11 cellular contexts compared by ENCODE assay signal in the genomic region with DNA sequence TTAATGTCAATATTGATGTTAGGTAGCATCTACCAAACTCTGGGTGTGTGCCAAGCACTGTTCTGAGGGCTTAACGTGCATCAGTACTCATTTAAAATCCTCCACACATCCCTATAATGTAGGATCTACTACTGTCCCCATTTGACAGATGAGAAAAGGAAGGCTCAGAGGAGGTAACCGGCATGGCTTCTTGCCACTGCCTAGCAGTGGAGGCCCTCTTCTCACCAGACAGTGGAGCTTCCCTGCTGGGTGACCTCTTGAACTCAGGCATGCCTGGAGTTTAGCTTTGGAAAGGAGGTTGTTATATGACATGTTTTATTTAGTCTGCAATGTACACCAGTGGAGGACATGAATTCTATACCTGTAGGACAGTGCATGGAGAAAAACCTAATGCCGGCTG. TPM values are rescaled to one million over a fixed set of nuclear protein-coding genes. Genes with fewer than 3 reads are reported as not detected.
DNase-seq lines count a peak whose midpoint lies in the region; ATAC-seq, FAIRE-seq and TF ChIP-seq lines count a peak whose summit lies in the region.
"Had no signal": no experiment of that assay in that cellular context is flagged by ENCODE, and none has a peak within 500 bp of the region (broad histone marks: within the 10 kb centered on the region; RNA-seq: fewer than 3 reads in every experiment).

No MANE protein-coding gene starts in this region.

- TF ChIP-seq RAD21 in HepG2 (CRISPR knock-in tag; IDR thresholded peaks at IDR 0.05): no peak

- H3K27me3 ChIP-seq in HepG2 (ENCODE audit: control insufficient read depth in 1 of 2, insufficient read depth in 2 of 2, low read length in 2 of 2) (no peaks in the 10 kb centered on the region; a peak in 1 of 5 replicates), suprapubic skin (no peaks in the 10 kb centered on the region), gastroesophageal sphincter (peaks cover 29% of the 10 kb centered on the region)

- peaks cover 49% of the 10 kb centered on the region for H3K79me2 ChIP-seq in HepG2 (ENCODE audit: insufficient read depth, low read length)

- H3K9me3 ChIP-seq in HepG2 (ENCODE audit: low read length): no peaks in the 10 kb centered on the region
- no peaks in the 10 kb centered on the region for H3K9me3 ChIP-seq in suprapubic skin
- H3K9me3 ChIP-seq in gastroesophageal sphincter: no peaks in the 10 kb centered on the region
- H3K9me3 ChIP-seq: HAP-1 had no signal

- H3K27me3 Mint-ChIP-seq in activated naive CD4-positive, alpha-beta T cell treated with anti-CD3 and anti-CD28 coated beads, Interleukin-2, amount 50 U/mL, for 24 hours: peaks cover 3% of the 10 kb centered on the region
- H3K27me3 Mint-ChIP-seq in activated CD8-positive, alpha-beta T cell treated with anti-CD3 and anti-CD28 coated beads, Interleukin-2, amount 10 ng/mL, durations not matched to agents 7 days and 5 days (ENCODE audit: low read depth): peaks cover 3% of the 10 kb centered on the region

- intact Hi-C loops in HepG2 (cut with micrococcal nuclease; ENCODE audit: unreplicated experiment): loop anchor here (5.0 kb wide), 2 partner anchors 55 to 140 kb away; no protein-coding TSS in a partner anchor

- no peak overlapping the region for H3K27ac ChIP-seq in HepG2 (ENCODE audit: extremely low read length, insufficient read depth, low read length)
- H3K27ac ChIP-seq in suprapubic skin: no peak overlapping the region
- H3K27ac ChIP-seq in gastroesophageal sphincter: no peak overlapping the region

- BruUV-seq in HepG2 (replicated peaks; lab: Mats Ljungman, UMichigan): no TSS peak

- H3K27ac Mint-ChIP-seq in activated naive CD4-positive, alpha-beta T cell treated with anti-CD3 and anti-CD28 coated beads, Interleukin-2, amount 50 U/mL, for 24 hours: no peak overlapping the region
- no peak overlapping the region for H3K27ac Mint-ChIP-seq in activated naive CD4-positive, alpha-beta T cell treated with anti-CD3 and anti-CD28 coated beads, Interleukin-2, amount 50 U/mL, for 72 hours
- H3K27ac Mint-ChIP-seq in activated CD8-positive, alpha-beta T cell treated with anti-CD3 and anti-CD28 coated beads, Interleukin-2, amount 10 ng/mL, durations not matched to agents 7 days and 5 days: no peak overlapping the region

- WGBS in HepG2 (ENCODE audit: low lambda C conversion rate): 69% methylated on average over 3 of the region's 3 CpGs
- WGBS in suprapubic skin: 67% methylated on average over 3 of the region's 3 CpGs
- 75 to 83% methylated on average over 3 of the region's 3 CpGs for WGBS in gastroesophageal sphincter (ENCODE audit: low coverage in 1 of 2), 2 donors

- POLR2A ChIA-PET in activated CD8-positive, alpha-beta T cell treated with anti-CD3 and anti-CD28 coated beads, Interleukin-2, amount 10 ng/mL, durations not matched to agents 7 days and 5 days (lab: Charles Lee): no interaction called here
- POLR2A ChIA-PET in HepG2 (lab: Yijun Ruan, JAX): interaction anchor here (1.9 kb wide), 1 partner anchor 17 kb away, joined by 9 read pairs; no protein-coding TSS in a partner anchor

- no peak overlapping the region for H3K9ac ChIP-seq in HepG2 (ENCODE audit: insufficient read depth, low read depth, low read length)

- peaks cover 12% of the 10 kb centered on the region for H3K4me1 Mint-ChIP-seq in activated naive CD4-positive, alpha-beta T cell treated with anti-CD3 and anti-CD28 coated beads, Interleukin-2, amount 50 U/mL, for 24 hours
- H3K4me1 Mint-ChIP-seq in activated CD8-positive, alpha-beta T cell treated with anti-CD3 and anti-CD28 coated beads, Interleukin-2, amount 10 ng/mL, durations not matched to agents 7 days and 5 days (ENCODE audit: low read depth): peaks cover 46% of the 10 kb centered on the region

- H3K36me3 ChIP-seq in HepG2 (replicated peaks in 1 of 2; ENCODE audit: control insufficient read depth in 1 of 2, insufficient read depth in 2 of 2, low read length in 2 of 2): peaks cover 15 to 40% of the 10 kb centered on the region in 2 experiments
- peaks cover 3% of the 10 kb centered on the region for H3K36me3 ChIP-seq in suprapubic skin
- no peaks in the 10 kb centered on the region for H3K36me3 ChIP-seq in gastroesophageal sphincter
- H3K36me3 ChIP-seq: HAP-1 had no signal

- H4K20me1 ChIP-seq in HepG2 (ENCODE audit: insufficient read depth, low read length): peaks cover 33% of the 10 kb centered on the region

- no peak for FAIRE-seq in HepG2 (lab: Jason Lieb, UNC)

- no peak for DNase-seq in activated naive CD4-positive, alpha-beta T cell treated with anti-CD3 and anti-CD28 coated beads, Interleukin-2, amount 50 U/mL, for 72 hours (ENCODE audit: low spot score in 2 of 2)
- no peak for DNase-seq in activated CD8-positive, alpha-beta T cell treated with anti-CD3 and anti-CD28 coated beads, Interleukin-2, amount 10 ng/mL, durations not matched to agents 7 days and 5 days
- no peak for DNase-seq in HepG2 (ENCODE audit: low spot score)
- no peak for DNase-seq in suprapubic skin (ENCODE audit: low spot score in 2 of 2)
- DNase-seq in cerebellar cortex (ENCODE audit: low spot score): no peak
- no peak for DNase-seq in stimulated activated CD4-positive, alpha-beta T cell treated with anti-CD3 and anti-CD28 coated beads, Interleukin-2, amount 100 ng/mL, for 24 hours
- DNase-seq: central memory CD4-positive, alpha-beta T cell; foreskin fibroblast had no signal

- no peak overlapping the region for H2AFZ ChIP-seq in HepG2 (ENCODE audit: low read length)

- in situ Hi-C loops in HepG2 (cut with HindIII; ENCODE audit: extremely low pct_ligation_motif_present, low pct_unique_long_range_greater_than_20kb): loop anchor here (5.0 kb wide), 1 partner anchor 60 kb away; no protein-coding TSS in a partner anchor

- peak overlapping the region; percentile 86 for H3K4me3 Mint-ChIP-seq in activated naive CD4-positive, alpha-beta T cell treated with anti-CD3 and anti-CD28 coated beads, Interleukin-2, amount 50 U/mL, for 24 hours
- H3K4me3 Mint-ChIP-seq in activated CD8-positive, alpha-beta T cell treated with anti-CD3 and anti-CD28 coated beads, Interleukin-2, amount 10 ng/mL, durations not matched to agents 7 days and 5 days: peak overlapping the region; percentile 88

- peak overlapping the region; percentile 76 for H3K4me2 ChIP-seq in HepG2 (ENCODE audit: low read depth, low read length)

- no peak for TF ChIP-seq POLR2A in HepG2 (IDR thresholded peaks at IDR 0.05; ENCODE audit: insufficient read depth in 1 of 2, low read depth in 2 of 2, low read length in 2 of 2)
- no peak for TF ChIP-seq POLR2A in suprapubic skin (IDR thresholded peaks at IDR 0.05)
- no peak for TF ChIP-seq POLR2A in gastroesophageal sphincter (IDR thresholded peaks at IDR 0.05)

- CTCF ChIA-PET in activated CD8-positive, alpha-beta T cell treated with anti-CD3 and anti-CD28 coated beads, Interleukin-2, amount 10 ng/mL, durations not matched to agents 7 days and 5 days (lab: Charles Lee): interaction anchor here (0.9 to 2.0 kb wide), 2 partner anchors 57 to 109 kb away, joined by 3 to 8 read pairs; no protein-coding TSS in a partner anchor
- CTCF ChIA-PET in HepG2 (lab: Yijun Ruan, JAX; ENCODE audit: low intra/inter-chr PET ratio, low total read pairs): no interaction called here

- H3K36me3 Mint-ChIP-seq in activated naive CD4-positive, alpha-beta T cell treated with anti-CD3 and anti-CD28 coated beads, Interleukin-2, amount 50 U/mL, for 24 hours: peaks cover 5% of the 10 kb centered on the region
- H3K36me3 Mint-ChIP-seq in activated naive CD4-positive, alpha-beta T cell treated with anti-CD3 and anti-CD28 coated beads, Interleukin-2, amount 50 U/mL, for 72 hours: peaks cover 7 to 15% of the 10 kb centered on the region in 2 donors
- H3K36me3 Mint-ChIP-seq in activated CD8-positive, alpha-beta T cell treated with anti-CD3 and anti-CD28 coated beads, Interleukin-2, amount 10 ng/mL, durations not matched to agents 7 days and 5 days (ENCODE audit: low read depth): peaks cover 17% of the 10 kb centered on the region

- TF ChIP-seq EP300 in HepG2 (IDR thresholded peaks at IDR 0.05; ENCODE audit: low read depth in 2 of 2, low read length in 2 of 2) (no peak), HepG2 (CRISPR knock-in tag; IDR thresholded peaks at IDR 0.05; ENCODE audit: borderline replicate concordance) (no peak), suprapubic skin (IDR thresholded peaks at IDR 0.05) (no peak), gastroesophageal sphincter (IDR thresholded peaks at IDR 0.05) (no peak)

- H3K4me1 ChIP-seq in HepG2 (ENCODE audit: insufficient read depth, low read length): peaks cover 33% of the 10 kb centered on the region
- peaks cover 28% of the 10 kb centered on the region for H3K4me1 ChIP-seq in suprapubic skin
- peaks cover 0 to 40% (median 3%) of the 10 kb centered on the region in 3 donors for H3K4me1 ChIP-seq in gastroesophageal sphincter

- H3K4me3 ChIP-seq in HepG2 (replicated peaks in 1 of 3; ENCODE audit: insufficient read depth in 1 of 3, low read depth in 2 of 3, low read length in 3 of 3) (peak overlapping the region in 2 of 3 experiments; percentile 4 to 6; a peak in 2 of 6 replicates), suprapubic skin (peak overlapping the region; percentile 70), gastroesophageal sphincter (peak overlapping the region in 1 of 2 donors; percentile 65)

- TF ChIP-seq CTCF in HepG2 (CRISPR knock-in tag; IDR thresholded peaks at IDR 0.05) (no peak), suprapubic skin (IDR thresholded peaks at IDR 0.05) (no peak), gastroesophageal sphincter (IDR thresholded peaks at IDR 0.05) (no peak)

- H3K9me3 Mint-ChIP-seq in activated naive CD4-positive, alpha-beta T cell treated with anti-CD3 and anti-CD28 coated beads, Interleukin-2, amount 50 U/mL, for 24 hours: no peaks in the 10 kb centered on the region
- no peaks in the 10 kb centered on the region for H3K9me3 Mint-ChIP-seq in activated naive CD4-positive, alpha-beta T cell treated with anti-CD3 and anti-CD28 coated beads, Interleukin-2, amount 50 U/mL, for 72 hours
- H3K9me3 Mint-ChIP-seq in activated CD8-positive, alpha-beta T cell treated with anti-CD3 and anti-CD28 coated beads, Interleukin-2, amount 10 ng/mL, durations not matched to agents 7 days and 5 days (ENCODE audit: insufficient read depth): no peaks in the 10 kb centered on the region

- ATAC-seq in activated naive CD4-positive, alpha-beta T cell treated with anti-CD3 and anti-CD28 coated beads, Interleukin-2, amount 50 U/mL, for 72 hours: no peak
- no peak for ATAC-seq in activated CD8-positive, alpha-beta T cell treated with anti-CD3 and anti-CD28 coated beads, Interleukin-2, amount 10 ng/mL, durations not matched to agents 7 days and 5 days
- ATAC-seq in HepG2: no peak
- no peak for ATAC-seq in gastroesophageal sphincter

RNA-seq across cellular contexts. Expression of a gene that starts 2.1 kb away (rescaled TPM):
- 10 to 100 TPM; 43.9 to 65.0 TPM for total RNA-seq in activated naive CD4-positive, alpha-beta T cell treated with anti-CD3 and anti-CD28 coated beads, Interleukin-2, amount 50 U/mL, for 72 hours
- total RNA-seq in activated CD8-positive, alpha-beta T cell treated with anti-CD3 and anti-CD28 coated beads, Interleukin-2, amount 10 ng/mL, durations not matched to agents 7 days and 5 days: 10 to 100 TPM; 57.4 to 63.2 TPM
- 11.3 and 13.7 TPM in 2 replicates for total RNA-seq in HepG2 (2016; rRNA removed; fragmentation: Illumina TruSeq; extraction: Trizol)
- total RNA-seq in HepG2 (2016; cell fraction: cytosol; rRNA removed; fragmentation: Illumina TruSeq; extraction: Trizol; ENCODE audit: low read depth): 11.8 and 12.8 TPM in 2 replicates
- 10.7 and 11.9 TPM in 2 replicates for total RNA-seq in HepG2 (2016; cell fraction: insoluble cytoplasmic fraction; rRNA removed; fragmentation: Illumina TruSeq; extraction: Trizol)
- 14.0 and 14.4 TPM in 2 replicates for total RNA-seq in HepG2 (2016; cell fraction: membrane; rRNA removed; fragmentation: Illumina TruSeq; extraction: Trizol)
- total RNA-seq in HepG2 (2016; cell fraction: nucleus; rRNA removed; fragmentation: Illumina TruSeq; extraction: Trizol): 14.8 and 20.6 TPM in 2 replicates
- polyA plus RNA-seq in HepG2 (2011; rRNA removed): 11.9 and 14.2 TPM in 2 replicates
- polyA plus RNA-seq in HepG2 (2011; cell fraction: cytosol; rRNA removed): 7.6 and 7.8 TPM in 2 replicates
- polyA plus RNA-seq in HepG2 (2011; cell fraction: nucleus; rRNA removed): 16.9 and 19.6 TPM in 2 replicates
- polyA plus RNA-seq in HepG2 (2012): 9.0 and 12.6 TPM in 2 replicates
- polyA plus RNA-seq in HepG2 (2016; cell fraction: cytosol; fragmentation: Illumina TruSeq; extraction: Trizol; ENCODE audit: low read depth): 0.14 and 0.44 TPM in 2 replicates
- polyA plus RNA-seq in HepG2 (2016; cell fraction: insoluble cytoplasmic fraction; fragmentation: Illumina TruSeq; extraction: Trizol; ENCODE audit: low read depth): 8.3 and 9.4 TPM in 2 replicates
- 1.0 and 1.1 TPM in 2 replicates for polyA plus RNA-seq in HepG2 (2016; cell fraction: membrane; fragmentation: Illumina TruSeq; extraction: Trizol; ENCODE audit: low read depth)
- polyA plus RNA-seq in HepG2 (2016; cell fraction: nucleus; fragmentation: Illumina TruSeq; extraction: Trizol; ENCODE audit: insufficient read depth, low read depth): 19.2 and 24.3 TPM in 2 replicates
- polyA minus RNA-seq in HepG2 (2011; rRNA and poly(A)+ RNA removed; ENCODE audit: low replicate concordance): 7.6 and 24.7 TPM in 2 replicates
- 12.2 and 13.8 TPM in 2 replicates for polyA minus RNA-seq in HepG2 (2011; cell fraction: cytosol; rRNA and poly(A)+ RNA removed)
- polyA minus RNA-seq in HepG2 (2011; cell fraction: nucleus; rRNA and poly(A)+ RNA removed): 33.6 and 33.8 TPM in 2 replicates
- total RNA-seq in suprapubic skin: 10 to 100 TPM; 26.5 to 64.2 (median 31.6) TPM
- total RNA-seq in gastroesophageal sphincter: 10 to 100 TPM in 3 of 4 donors, 1 to 10 TPM in 1; 10.0 to 24.6 (median 13.4) TPM
